Comparison of ENCODE assay signal across 1 cellular context in the genomic region with DNA sequence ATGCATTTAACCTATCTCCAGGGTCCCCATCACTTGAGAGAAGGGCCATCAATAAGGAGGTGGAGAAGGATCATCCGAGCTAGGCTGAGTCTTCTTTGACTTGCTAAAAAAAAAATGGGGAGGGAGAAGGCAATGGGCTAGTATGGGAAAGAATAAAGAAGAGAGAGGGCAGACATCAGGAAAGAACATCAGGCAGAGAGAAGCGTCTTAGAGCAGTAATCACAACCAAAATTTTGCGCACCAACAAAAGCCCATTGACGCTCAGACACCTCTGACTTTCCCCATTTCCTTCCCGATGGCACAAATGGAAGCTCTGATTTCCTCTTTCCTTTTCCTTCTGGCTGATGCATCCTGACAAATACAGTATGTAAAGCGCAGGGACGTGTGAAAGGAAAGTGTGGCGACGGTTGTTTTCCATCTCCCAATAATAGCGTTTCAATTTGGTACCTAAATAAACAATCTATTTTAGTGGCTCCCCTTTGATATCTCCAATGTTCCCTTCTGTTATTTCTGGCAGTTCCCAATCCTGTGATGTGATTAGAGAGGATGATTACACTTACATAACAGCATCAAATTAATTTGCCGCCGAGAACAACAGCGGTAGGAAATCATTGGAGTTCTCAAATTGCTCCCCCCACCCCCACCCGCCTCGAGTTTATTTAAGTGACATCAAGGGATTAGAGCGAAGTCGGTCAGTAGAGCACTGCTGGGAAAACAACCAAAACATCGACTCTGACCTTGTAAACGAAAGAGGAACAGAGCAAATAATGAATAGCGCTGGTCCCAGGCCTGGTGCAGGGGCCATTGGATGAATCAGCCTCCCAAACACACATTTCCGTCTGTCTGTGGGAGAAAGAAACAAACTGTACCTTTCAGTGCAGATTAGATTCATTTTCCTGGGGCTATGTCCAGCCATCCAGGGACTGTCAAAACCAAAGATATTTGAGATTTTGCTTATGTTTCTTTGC.
A peak's percentile ranks its signal among the peaks of the same experiment; 100 is the strongest.
TF ChIP-seq lines count a peak whose summit lies in the region.

No MANE protein-coding gene starts in this region.

TF ChIP-seq in HepG2, 621 proteins besides CTCF, POLR2A, EP300 and RAD21 (continued from another document and continues in another):
- TF ChIP-seq, protein P1, sequence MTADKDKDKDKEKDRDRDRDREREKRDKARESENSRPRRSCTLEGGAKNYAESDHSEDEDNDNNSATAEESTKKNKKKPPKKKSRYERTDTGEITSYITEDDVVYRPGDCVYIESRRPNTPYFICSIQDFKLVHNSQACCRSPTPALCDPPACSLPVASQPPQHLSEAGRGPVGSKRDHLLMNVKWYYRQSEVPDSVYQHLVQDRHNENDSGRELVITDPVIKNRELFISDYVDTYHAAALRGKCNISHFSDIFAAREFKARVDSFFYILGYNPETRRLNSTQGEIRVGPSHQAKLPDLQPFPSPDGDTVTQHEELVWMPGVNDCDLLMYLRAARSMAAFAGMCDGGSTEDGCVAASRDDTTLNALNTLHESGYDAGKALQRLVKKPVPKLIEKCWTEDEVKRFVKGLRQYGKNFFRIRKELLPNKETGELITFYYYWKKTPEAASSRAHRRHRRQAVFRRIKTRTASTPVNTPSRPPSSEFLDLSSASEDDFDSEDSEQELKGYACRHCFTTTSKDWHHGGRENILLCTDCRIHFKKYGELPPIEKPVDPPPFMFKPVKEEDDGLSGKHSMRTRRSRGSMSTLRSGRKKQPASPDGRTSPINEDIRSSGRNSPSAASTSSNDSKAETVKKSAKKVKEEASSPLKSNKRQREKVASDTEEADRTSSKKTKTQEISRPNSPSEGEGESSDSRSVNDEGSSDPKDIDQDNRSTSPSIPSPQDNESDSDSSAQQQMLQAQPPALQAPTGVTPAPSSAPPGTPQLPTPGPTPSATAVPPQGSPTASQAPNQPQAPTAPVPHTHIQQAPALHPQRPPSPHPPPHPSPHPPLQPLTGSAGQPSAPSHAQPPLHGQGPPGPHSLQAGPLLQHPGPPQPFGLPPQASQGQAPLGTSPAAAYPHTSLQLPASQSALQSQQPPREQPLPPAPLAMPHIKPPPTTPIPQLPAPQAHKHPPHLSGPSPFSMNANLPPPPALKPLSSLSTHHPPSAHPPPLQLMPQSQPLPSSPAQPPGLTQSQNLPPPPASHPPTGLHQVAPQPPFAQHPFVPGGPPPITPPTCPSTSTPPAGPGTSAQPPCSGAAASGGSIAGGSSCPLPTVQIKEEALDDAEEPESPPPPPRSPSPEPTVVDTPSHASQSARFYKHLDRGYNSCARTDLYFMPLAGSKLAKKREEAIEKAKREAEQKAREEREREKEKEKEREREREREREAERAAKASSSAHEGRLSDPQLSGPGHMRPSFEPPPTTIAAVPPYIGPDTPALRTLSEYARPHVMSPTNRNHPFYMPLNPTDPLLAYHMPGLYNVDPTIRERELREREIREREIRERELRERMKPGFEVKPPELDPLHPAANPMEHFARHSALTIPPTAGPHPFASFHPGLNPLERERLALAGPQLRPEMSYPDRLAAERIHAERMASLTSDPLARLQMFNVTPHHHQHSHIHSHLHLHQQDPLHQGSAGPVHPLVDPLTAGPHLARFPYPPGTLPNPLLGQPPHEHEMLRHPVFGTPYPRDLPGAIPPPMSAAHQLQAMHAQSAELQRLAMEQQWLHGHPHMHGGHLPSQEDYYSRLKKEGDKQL (CRISPR knock-in tag; IDR thresholded peaks at IDR 0.05; ENCODE audit: low read depth): peak; percentile 69
- no peak for TF ChIP-seq MBD4 (IDR thresholded peaks at IDR 0.05; ENCODE audit: borderline replicate concordance, low read length)
- TF ChIP-seq ZBTB38 (CRISPR knock-in tag; IDR thresholded peaks at IDR 0.05): no peak
- TF ChIP-seq MAFG (CRISPR knock-in tag; IDR thresholded peaks at IDR 0.05): no peak
- TF ChIP-seq GZF1 (CRISPR knock-in tag; IDR thresholded peaks at IDR 0.05): no peak
- peak; percentile 20; the same call in 1 of the 2 replicates for TF ChIP-seq ZNF761 (CRISPR knock-in tag; conservative IDR thresholded peaks at IDR 0.05)
- no peak for TF ChIP-seq ZNF3 (CRISPR knock-in tag; IDR thresholded peaks at IDR 0.05)
- TF ChIP-seq, protein P2, sequence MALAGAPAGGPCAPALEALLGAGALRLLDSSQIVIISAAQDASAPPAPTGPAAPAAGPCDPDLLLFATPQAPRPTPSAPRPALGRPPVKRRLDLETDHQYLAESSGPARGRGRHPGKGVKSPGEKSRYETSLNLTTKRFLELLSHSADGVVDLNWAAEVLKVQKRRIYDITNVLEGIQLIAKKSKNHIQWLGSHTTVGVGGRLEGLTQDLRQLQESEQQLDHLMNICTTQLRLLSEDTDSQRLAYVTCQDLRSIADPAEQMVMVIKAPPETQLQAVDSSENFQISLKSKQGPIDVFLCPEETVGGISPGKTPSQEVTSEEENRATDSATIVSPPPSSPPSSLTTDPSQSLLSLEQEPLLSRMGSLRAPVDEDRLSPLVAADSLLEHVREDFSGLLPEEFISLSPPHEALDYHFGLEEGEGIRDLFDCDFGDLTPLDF (CRISPR knock-in tag; IDR thresholded peaks at IDR 0.05): no peak
- no peak for TF ChIP-seq POLR2AphosphoS5 (IDR thresholded peaks at IDR 0.05; ENCODE audit: low read depth, low read length)
- TF ChIP-seq DR1 (CRISPR knock-in tag; IDR thresholded peaks at IDR 0.05): no peak
- TF ChIP-seq FOXP1 (IDR thresholded peaks at IDR 0.05): 0 out of 2 replicates have a peak, but pooled peaks have one; percentile 40
- TF ChIP-seq FOXP1 (CRISPR knock-in tag; IDR thresholded peaks at IDR 0.05): peak; percentile 92
- no peak for TF ChIP-seq CBX1 (IDR thresholded peaks at IDR 0.05; ENCODE audit: low read depth)
- no peak for TF ChIP-seq KLF12 (CRISPR knock-in tag; IDR thresholded peaks at IDR 0.05; ENCODE audit: borderline replicate concordance)
- no peak for TF ChIP-seq TBP (CRISPR knock-in tag; IDR thresholded peaks at IDR 0.05)
- no peak for TF ChIP-seq XRCC5 (optimal IDR thresholded peaks at IDR 0.05; ENCODE audit: low read length)
- no peak for TF ChIP-seq ELF4 (CRISPR knock-in tag; IDR thresholded peaks at IDR 0.05; ENCODE audit: borderline replicate concordance)
- TF ChIP-seq CAMTA2 (CRISPR knock-in tag; IDR thresholded peaks at IDR 0.05; ENCODE audit: borderline replicate concordance): no peak
- peak; percentile 91 for TF ChIP-seq ISL2 (CRISPR knock-in tag; IDR thresholded peaks at IDR 0.05)
- TF ChIP-seq ZNF660 (CRISPR knock-in tag; IDR thresholded peaks at IDR 0.05; ENCODE audit: borderline replicate concordance, low read depth): no peak
- no peak for TF ChIP-seq ZNF75D (CRISPR knock-in tag; IDR thresholded peaks at IDR 0.05; ENCODE audit: borderline replicate concordance)
- TF ChIP-seq ZNF143 (CRISPR knock-in tag; IDR thresholded peaks at IDR 0.05): no peak
- TF ChIP-seq, protein P3, sequence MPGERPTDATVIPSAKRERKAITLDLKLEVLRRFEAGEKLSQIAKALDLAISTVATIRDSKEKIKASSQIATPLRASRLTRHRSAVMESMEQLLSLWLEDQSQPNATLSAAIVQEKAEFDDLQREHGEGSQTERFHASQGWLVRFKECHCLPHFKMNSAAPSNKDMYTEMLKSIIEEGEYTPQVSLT (CRISPR knock-in tag; IDR thresholded peaks at IDR 0.05; ENCODE audit: borderline replicate concordance, low read depth): no peak
- TF ChIP-seq, protein P4, sequence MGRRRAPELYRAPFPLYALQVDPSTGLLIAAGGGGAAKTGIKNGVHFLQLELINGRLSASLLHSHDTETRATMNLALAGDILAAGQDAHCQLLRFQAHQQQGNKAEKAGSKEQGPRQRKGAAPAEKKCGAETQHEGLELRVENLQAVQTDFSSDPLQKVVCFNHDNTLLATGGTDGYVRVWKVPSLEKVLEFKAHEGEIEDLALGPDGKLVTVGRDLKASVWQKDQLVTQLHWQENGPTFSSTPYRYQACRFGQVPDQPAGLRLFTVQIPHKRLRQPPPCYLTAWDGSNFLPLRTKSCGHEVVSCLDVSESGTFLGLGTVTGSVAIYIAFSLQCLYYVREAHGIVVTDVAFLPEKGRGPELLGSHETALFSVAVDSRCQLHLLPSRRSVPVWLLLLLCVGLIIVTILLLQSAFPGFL (CRISPR knock-in tag; IDR thresholded peaks at IDR 0.05): no peak
- no peak for TF ChIP-seq KDM1A (CRISPR knock-in tag; IDR thresholded peaks at IDR 0.05)
- TF ChIP-seq RORA (CRISPR knock-in tag; IDR thresholded peaks at IDR 0.05): 0 out of 2 replicates have a peak, but pooled peaks have one; percentile 55
- no peak for TF ChIP-seq ZNF577 (CRISPR knock-in tag; IDR thresholded peaks at IDR 0.05; ENCODE audit: borderline replicate concordance, low read depth)
- TF ChIP-seq SMAD1 (CRISPR knock-in tag; IDR thresholded peaks at IDR 0.05; ENCODE audit: borderline replicate concordance, low read depth): no peak
- no peak for TF ChIP-seq ZIK1 (CRISPR knock-in tag; IDR thresholded peaks at IDR 0.05; ENCODE audit: borderline replicate concordance, low read depth)
- no peak for TF ChIP-seq FOXA1 (IDR thresholded peaks at IDR 0.05)
- TF ChIP-seq FOXA1 (CRISPR knock-in tag; IDR thresholded peaks at IDR 0.05): peak; percentile 83
- TF ChIP-seq GABPA (IDR thresholded peaks at IDR 0.05; ENCODE audit: low read depth, low read length): no peak
- TF ChIP-seq GABPA (CRISPR knock-in tag; IDR thresholded peaks at IDR 0.05; ENCODE audit: low read depth): peak; percentile 38; the same call in 1 of the 2 replicates
- TF ChIP-seq RARG (CRISPR knock-in tag; IDR thresholded peaks at IDR 0.05; ENCODE audit: low read depth): no peak
- TF ChIP-seq ZNF780A (CRISPR knock-in tag; IDR thresholded peaks at IDR 0.05): no peak
- TF ChIP-seq, protein P5, sequence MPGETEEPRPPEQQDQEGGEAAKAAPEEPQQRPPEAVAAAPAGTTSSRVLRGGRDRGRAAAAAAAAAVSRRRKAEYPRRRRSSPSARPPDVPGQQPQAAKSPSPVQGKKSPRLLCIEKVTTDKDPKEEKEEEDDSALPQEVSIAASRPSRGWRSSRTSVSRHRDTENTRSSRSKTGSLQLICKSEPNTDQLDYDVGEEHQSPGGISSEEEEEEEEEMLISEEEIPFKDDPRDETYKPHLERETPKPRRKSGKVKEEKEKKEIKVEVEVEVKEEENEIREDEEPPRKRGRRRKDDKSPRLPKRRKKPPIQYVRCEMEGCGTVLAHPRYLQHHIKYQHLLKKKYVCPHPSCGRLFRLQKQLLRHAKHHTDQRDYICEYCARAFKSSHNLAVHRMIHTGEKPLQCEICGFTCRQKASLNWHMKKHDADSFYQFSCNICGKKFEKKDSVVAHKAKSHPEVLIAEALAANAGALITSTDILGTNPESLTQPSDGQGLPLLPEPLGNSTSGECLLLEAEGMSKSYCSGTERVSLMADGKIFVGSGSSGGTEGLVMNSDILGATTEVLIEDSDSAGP (CRISPR knock-in tag; IDR thresholded peaks at IDR 0.05; ENCODE audit: borderline replicate concordance): no peak
- TF ChIP-seq NFE2L1 (CRISPR knock-in tag; IDR thresholded peaks at IDR 0.05; ENCODE audit: borderline replicate concordance): no peak
- TF ChIP-seq ZNF629 (CRISPR knock-in tag; conservative IDR thresholded peaks at IDR 0.05): no peak; the same call in 1 of the 2 replicates
- no peak for TF ChIP-seq NPAS2 (CRISPR knock-in tag; IDR thresholded peaks at IDR 0.05; ENCODE audit: borderline replicate concordance)
- TF ChIP-seq GABPB1 (CRISPR knock-in tag; IDR thresholded peaks at IDR 0.05): no peak
- TF ChIP-seq HDAC6 (IDR thresholded peaks at IDR 0.05; ENCODE audit: low read depth, low read length): no peak
- TF ChIP-seq, protein P6, sequence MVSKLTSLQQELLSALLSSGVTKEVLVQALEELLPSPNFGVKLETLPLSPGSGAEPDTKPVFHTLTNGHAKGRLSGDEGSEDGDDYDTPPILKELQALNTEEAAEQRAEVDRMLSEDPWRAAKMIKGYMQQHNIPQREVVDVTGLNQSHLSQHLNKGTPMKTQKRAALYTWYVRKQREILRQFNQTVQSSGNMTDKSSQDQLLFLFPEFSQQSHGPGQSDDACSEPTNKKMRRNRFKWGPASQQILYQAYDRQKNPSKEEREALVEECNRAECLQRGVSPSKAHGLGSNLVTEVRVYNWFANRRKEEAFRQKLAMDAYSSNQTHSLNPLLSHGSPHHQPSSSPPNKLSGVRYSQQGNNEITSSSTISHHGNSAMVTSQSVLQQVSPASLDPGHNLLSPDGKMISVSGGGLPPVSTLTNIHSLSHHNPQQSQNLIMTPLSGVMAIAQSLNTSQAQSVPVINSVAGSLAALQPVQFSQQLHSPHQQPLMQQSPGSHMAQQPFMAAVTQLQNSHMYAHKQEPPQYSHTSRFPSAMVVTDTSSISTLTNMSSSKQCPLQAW (CRISPR knock-in tag; IDR thresholded peaks at IDR 0.05): peak; percentile 55
- TF ChIP-seq, protein P7, sequence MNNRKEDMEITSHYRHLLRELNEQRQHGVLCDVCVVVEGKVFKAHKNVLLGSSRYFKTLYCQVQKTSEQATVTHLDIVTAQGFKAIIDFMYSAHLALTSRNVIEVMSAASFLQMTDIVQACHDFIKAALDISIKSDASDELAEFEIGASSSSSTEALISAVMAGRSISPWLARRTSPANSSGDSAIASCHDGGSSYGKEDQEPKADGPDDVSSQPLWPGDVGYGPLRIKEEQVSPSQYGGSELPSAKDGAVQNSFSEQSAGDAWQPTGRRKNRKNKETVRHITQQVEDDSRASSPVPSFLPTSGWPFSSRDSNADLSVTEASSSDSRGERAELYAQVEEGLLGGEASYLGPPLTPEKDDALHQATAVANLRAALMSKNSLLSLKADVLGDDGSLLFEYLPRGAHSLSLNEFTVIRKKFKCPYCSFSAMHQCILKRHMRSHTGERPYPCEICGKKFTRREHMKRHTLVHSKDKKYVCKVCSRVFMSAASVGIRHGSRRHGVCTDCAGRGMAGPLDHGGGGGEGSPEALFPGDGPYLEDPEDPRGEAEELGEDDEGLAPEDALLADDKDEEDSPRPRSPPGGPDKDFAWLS (CRISPR knock-in tag; IDR thresholded peaks at IDR 0.05; ENCODE audit: borderline replicate concordance): no peak
- no peak for TF ChIP-seq ZNF530 (CRISPR knock-in tag; IDR thresholded peaks at IDR 0.05; ENCODE audit: low read depth)
- no peak for TF ChIP-seq SNRNP70 (IDR thresholded peaks at IDR 0.05; ENCODE audit: low read depth, low read length)
- no peak for TF ChIP-seq ZMYM2 (CRISPR knock-in tag; IDR thresholded peaks at IDR 0.05)
- TF ChIP-seq PCBP2 (optimal IDR thresholded peaks at IDR 0.05; ENCODE audit: low read depth, low read length, poor library complexity, severe bottlenecking): no peak
- TF ChIP-seq, protein P8, sequence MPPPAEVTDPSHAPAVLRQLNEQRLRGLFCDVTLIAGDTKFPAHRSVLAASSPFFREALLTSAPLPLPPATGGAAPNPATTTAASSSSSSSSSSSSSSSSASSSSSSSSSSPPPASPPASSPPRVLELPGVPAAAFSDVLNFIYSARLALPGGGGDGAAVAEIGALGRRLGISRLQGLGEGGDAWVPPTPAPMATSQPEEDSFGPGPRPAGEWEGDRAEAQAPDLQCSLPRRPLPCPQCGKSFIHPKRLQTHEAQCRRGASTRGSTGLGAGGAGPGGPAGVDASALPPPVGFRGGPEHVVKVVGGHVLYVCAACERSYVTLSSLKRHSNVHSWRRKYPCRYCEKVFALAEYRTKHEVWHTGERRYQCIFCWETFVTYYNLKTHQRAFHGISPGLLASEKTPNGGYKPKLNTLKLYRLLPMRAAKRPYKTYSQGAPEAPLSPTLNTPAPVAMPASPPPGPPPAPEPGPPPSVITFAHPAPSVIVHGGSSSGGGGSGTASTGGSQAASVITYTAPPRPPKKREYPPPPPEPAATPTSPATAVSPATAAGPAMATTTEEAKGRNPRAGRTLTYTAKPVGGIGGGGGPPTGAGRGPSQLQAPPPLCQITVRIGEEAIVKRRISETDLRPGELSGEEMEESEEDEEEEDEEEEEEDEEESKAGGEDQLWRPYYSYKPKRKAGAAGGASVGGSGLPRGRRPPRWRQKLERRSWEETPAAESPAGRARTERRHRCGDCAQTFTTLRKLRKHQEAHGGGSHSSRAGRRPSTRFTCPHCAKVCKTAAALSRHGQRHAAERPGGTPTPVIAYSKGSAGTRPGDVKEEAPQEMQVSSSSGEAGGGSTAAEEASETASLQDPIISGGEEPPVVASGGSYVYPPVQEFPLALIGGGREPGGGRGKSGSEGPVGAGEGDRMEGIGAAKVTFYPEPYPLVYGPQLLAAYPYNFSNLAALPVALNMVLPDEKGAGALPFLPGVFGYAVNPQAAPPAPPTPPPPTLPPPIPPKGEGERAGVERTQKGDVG (CRISPR knock-in tag; IDR thresholded peaks at IDR 0.05; ENCODE audit: borderline replicate concordance): no peak
